ENCODE assay signal across 1 cellular context in the genomic region with DNA sequence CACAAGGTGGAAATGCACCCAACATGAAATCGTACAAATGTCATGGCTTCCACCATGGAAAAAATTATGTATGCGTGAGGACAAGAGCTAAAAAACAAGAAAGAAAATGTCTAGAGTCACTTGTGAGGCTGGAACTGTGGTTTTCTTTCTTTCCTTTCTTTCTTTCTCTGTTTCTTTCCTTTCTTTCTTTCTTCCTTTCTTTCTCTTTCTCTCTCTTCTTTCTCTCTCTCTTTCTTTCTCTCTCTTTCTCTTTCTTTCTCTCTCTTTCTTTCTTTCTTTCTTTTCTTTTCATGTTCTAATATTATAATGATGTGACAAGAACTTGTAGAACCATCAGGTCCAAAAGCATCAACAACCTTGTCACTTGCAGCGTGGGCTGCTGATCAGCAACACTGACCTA.
TF ChIP-seq lines count a peak whose summit lies in the region.

No MANE protein-coding gene starts in this region.

TF ChIP-seq in GM12878, 131 proteins besides CTCF, POLR2A, EP300 and RAD21:
- TF ChIP-seq RB1 (IDR thresholded peaks at IDR 0.05; ENCODE audit: borderline replicate concordance): no peak
- no peak for TF ChIP-seq BHLHE40 (IDR thresholded peaks at IDR 0.05; ENCODE audit: borderline replicate concordance in 1 of 2, low read depth in 2 of 2, low read length in 1 of 2)
- TF ChIP-seq, protein P1, sequence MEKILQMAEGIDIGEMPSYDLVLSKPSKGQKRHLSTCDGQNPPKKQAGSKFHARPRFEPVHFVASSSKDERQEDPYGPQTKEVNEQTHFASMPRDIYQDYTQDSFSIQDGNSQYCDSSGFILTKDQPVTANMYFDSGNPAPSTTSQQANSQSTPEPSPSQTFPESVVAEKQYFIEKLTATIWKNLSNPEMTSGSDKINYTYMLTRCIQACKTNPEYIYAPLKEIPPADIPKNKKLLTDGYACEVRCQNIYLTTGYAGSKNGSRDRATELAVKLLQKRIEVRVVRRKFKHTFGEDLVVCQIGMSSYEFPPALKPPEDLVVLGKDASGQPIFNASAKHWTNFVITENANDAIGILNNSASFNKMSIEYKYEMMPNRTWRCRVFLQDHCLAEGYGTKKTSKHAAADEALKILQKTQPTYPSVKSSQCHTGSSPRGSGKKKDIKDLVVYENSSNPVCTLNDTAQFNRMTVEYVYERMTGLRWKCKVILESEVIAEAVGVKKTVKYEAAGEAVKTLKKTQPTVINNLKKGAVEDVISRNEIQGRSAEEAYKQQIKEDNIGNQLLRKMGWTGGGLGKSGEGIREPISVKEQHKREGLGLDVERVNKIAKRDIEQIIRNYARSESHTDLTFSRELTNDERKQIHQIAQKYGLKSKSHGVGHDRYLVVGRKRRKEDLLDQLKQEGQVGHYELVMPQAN (conservative IDR thresholded peaks at IDR 0.05): no peak
- TF ChIP-seq ZNF274 (IDR thresholded peaks at IDR 0.05; ENCODE audit: insufficient read depth, insufficient read length): no peak
- no peak for TF ChIP-seq LARP7 (IDR thresholded peaks at IDR 0.05)
- TF ChIP-seq ZNF24 (IDR thresholded peaks at IDR 0.05): no peak
- TF ChIP-seq POLR2AphosphoS5 (IDR thresholded peaks at IDR 0.05; ENCODE audit: low read length): no peak
- TF ChIP-seq, protein P2, sequence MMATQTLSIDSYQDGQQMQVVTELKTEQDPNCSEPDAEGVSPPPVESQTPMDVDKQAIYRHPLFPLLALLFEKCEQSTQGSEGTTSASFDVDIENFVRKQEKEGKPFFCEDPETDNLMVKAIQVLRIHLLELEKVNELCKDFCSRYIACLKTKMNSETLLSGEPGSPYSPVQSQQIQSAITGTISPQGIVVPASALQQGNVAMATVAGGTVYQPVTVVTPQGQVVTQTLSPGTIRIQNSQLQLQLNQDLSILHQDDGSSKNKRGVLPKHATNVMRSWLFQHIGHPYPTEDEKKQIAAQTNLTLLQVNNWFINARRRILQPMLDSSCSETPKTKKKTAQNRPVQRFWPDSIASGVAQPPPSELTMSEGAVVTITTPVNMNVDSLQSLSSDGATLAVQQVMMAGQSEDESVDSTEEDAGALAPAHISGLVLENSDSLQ (IDR thresholded peaks at IDR 0.05): no peak
